ENCODE assay signal across 20 cellular contexts in the genomic region with DNA sequence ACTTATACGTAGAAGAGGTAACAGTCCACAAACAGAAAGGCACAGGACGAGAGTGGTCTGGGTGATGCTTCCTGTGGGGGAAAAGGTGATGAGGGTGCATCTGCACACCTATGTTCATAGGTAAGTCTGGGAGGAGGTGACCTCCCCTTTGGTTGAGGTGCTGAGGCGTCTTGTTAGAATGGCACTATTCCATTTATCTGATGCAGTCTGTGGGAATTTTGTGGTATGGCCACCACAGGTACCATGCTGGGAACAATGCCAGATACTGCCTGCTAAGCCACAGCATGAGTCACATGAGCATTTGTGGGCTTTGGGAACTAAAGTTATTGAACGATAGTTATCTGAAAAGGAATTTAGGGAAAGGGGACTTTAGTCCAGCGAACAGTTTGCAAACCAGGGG. TPM values are rescaled to one million over a fixed set of nuclear protein-coding genes. Genes with fewer than 3 reads are reported as not detected.
DNase-seq lines count a peak whose midpoint lies in the region; ATAC-seq, FAIRE-seq and TF ChIP-seq lines count a peak whose summit lies in the region.
"Had no signal": no experiment of that assay in that cellular context is flagged by ENCODE, and none has a peak within 500 bp of the region (broad histone marks: within the 10 kb centered on the region; RNA-seq: fewer than 3 reads in every experiment).

No MANE protein-coding gene starts in this region.

- H3K36me3 ChIP-seq in bronchial epithelial cell (ENCODE audit: control insufficient read depth, insufficient read depth, low read length) (no peaks in the 10 kb centered on the region), small intestine (ENCODE audit: control insufficient read depth in 2 of 2, insufficient read depth in 2 of 2, low read length in 2 of 2) (no peaks in the 10 kb centered on the region)

- POLR2A ChIA-PET in WTC11 (lab: Charles Lee) = no interaction called here

- no peaks in the 10 kb centered on the region for H3K4me1 Mint-ChIP-seq in WTC11

- 61 to 75% (median 67%) methylated on average over 5 of the region's 5 CpGs for WGBS in small intestine, 3 donors

- TF ChIP-seq CTCF in bronchial epithelial cell (IDR thresholded peaks at IDR 0.05; ENCODE audit: insufficient read depth, low read length, severe bottlenecking) (no peak), WTC11 (IDR thresholded peaks at IDR 0.05) (no peak)

- H3K36me3 Mint-ChIP-seq in WTC11 = no peaks in the 10 kb centered on the region
- H3K36me3 Mint-ChIP-seq: natural killer cell treated with Interleukin-12 subunit alpha and Interleukin-12 subunit beta and Interleukin-15 and Interleukin-18, amount 100 ng/mL, for 72 hours; type B pancreatic cell had no signal

- H3K4me3 ChIP-seq in bronchial epithelial cell (ENCODE audit: low read depth, low read length) (no peak overlapping the region), small intestine (ENCODE audit: low read depth in 1 of 2, low read length in 2 of 2) (no peak overlapping the region)

- DNase-seq in DMS79 treated with DMSO at 0.1 percent for 48 hours (lab: John Stamatoyannopoulos, UW) = peak; percentile 29
- no peak for DNase-seq in DMS79 (lab: John Stamatoyannopoulos, UW)
- peak; percentile 19 for DNase-seq in OCI-M1 (lab: John Stamatoyannopoulos, UW)
- peak; percentile 81 for DNase-seq in bronchial epithelial cell (ENCODE audit: low read depth)
- DNase-seq in small intestine = peak; percentile 8
- DNase-seq in HuH-7.5 (ENCODE audit: low spot score) = no peak
- DNase-seq in WTC11 (ENCODE audit: low spot score) = no peak
- no peak for DNase-seq in GDM1 (lab: John Stamatoyannopoulos, UW)
- DNase-seq: 8988T; activated CD4-positive, alpha-beta T cell treated with anti-CD3 and anti-CD28 coated beads, Interleukin-2, amount 50 U/mL, for 1 hour; aorta; CD4-positive, alpha-beta T cell; KG1; left ventricle myocardium superior; NCI-H146; stimulated activated CD4-positive, alpha-beta T cell treated with anti-CD3 and anti-CD28 coated beads, Interleukin-2, amount 100 ng/mL, for 48 hours had no signal

- no peaks in the 10 kb centered on the region for H3K9me3 Mint-ChIP-seq in WTC11
- H3K9me3 Mint-ChIP-seq: activated T-helper 1 cell treated with anti-CD3 and anti-CD28 coated beads, Interleukin-12 subunit alpha, Interleukin-12 subunit beta, Interleukin-2, Interleukin-4 antibody, amounts not matched to agents 30 ng/mL and 10 ng/mL and 1 ng/mL, durations not matched to agents 14 hours and 24 hours and 36 hours; CD4-positive, alpha-beta T cell; natural killer cell treated with Interleukin-12 subunit alpha and Interleukin-12 subunit beta and Interleukin-15 and Interleukin-18, amount 100 ng/mL, for 72 hours; type B pancreatic cell had no signal

- ATAC-seq in WTC11 = no peak
- ATAC-seq: natural killer cell treated with Interleukin-12 subunit alpha and Interleukin-12 subunit beta and Interleukin-15 and Interleukin-18, amount 100 ng/mL, for 72 hours had no signal

- H3K4me3 Mint-ChIP-seq in WTC11 = no peak overlapping the region
- H3K4me3 Mint-ChIP-seq: activated T-helper 1 cell treated with anti-CD3 and anti-CD28 coated beads, Interleukin-12 subunit alpha, Interleukin-12 subunit beta, Interleukin-2, Interleukin-4 antibody, amounts not matched to agents 30 ng/mL and 10 ng/mL and 1 ng/mL, durations not matched to agents 14 hours and 24 hours and 36 hours; CD4-positive, alpha-beta T cell; natural killer cell treated with Interleukin-12 subunit alpha and Interleukin-12 subunit beta and Interleukin-15 and Interleukin-18, amount 100 ng/mL, for 72 hours; type B pancreatic cell had no signal

- no peaks in the 10 kb centered on the region for H3K4me1 ChIP-seq in small intestine (ENCODE audit: control insufficient read depth in 2 of 2, insufficient read depth in 1 of 2, low read depth in 1 of 2, low read length in 1 of 2)

- H3K27me3 Mint-ChIP-seq in WTC11 (ENCODE audit: low read depth) = peaks cover 38% of the 10 kb centered on the region
- H3K27me3 Mint-ChIP-seq: CD4-positive, alpha-beta T cell had no signal

- no peaks in the 10 kb centered on the region for H3K27me3 ChIP-seq in bronchial epithelial cell (ENCODE audit: control insufficient read depth, insufficient read depth, low read length)
- H3K27me3 ChIP-seq in small intestine (ENCODE audit: control insufficient read depth in 2 of 2, insufficient read depth in 2 of 2, low read length in 2 of 2) = no peaks in the 10 kb centered on the region

- CTCF ChIA-PET in WTC11 (lab: Charles Lee) = interaction anchor here (1.1 kb wide), 1 partner anchor 213 kb away, joined by 3 read pairs; no protein-coding TSS in a partner anchor

- no peaks in the 10 kb centered on the region for H3K9me3 ChIP-seq in small intestine (ENCODE audit: control insufficient read depth, low read depth)

- H3K27ac Mint-ChIP-seq in WTC11 = no peak overlapping the region
- H3K27ac Mint-ChIP-seq: activated T-helper 1 cell treated with anti-CD3 and anti-CD28 coated beads, Interleukin-12 subunit alpha, Interleukin-12 subunit beta, Interleukin-2, Interleukin-4 antibody, amounts not matched to agents 30 ng/mL and 10 ng/mL and 1 ng/mL, durations not matched to agents 14 hours and 24 hours and 36 hours; CD4-positive, alpha-beta T cell; natural killer cell treated with Interleukin-12 subunit alpha and Interleukin-12 subunit beta and Interleukin-15 and Interleukin-18, amount 100 ng/mL, for 72 hours; type B pancreatic cell had no signal

- H3K27ac ChIP-seq in small intestine (ENCODE audit: low read depth in 1 of 2, low read length in 1 of 2) = no peak overlapping the region

- FAIRE-seq in bronchial epithelial cell (lab: Jason Lieb, UNC) (no peak), small intestine (lab: Jason Lieb, UNC) (no peak)

TF ChIP-seq in WTC11, 78 proteins besides CTCF, POLR2A, EP300 and RAD21:
- no peak for TF ChIP-seq ZNF219 (CRISPR knock-in tag; IDR thresholded peaks at IDR 0.05; ENCODE audit: borderline replicate concordance)
- TF ChIP-seq JAZF1 (CRISPR knock-in tag; IDR thresholded peaks at IDR 0.05) = no peak
- TF ChIP-seq PRRX2 (CRISPR knock-in tag; IDR thresholded peaks at IDR 0.05) = no peak

RNA-seq across cellular contexts. Expression of gene IL37, which starts 27.9 kb away (rescaled TPM):
- total RNA-seq in bronchial epithelial cell (not detected in 2 replicates), WTC11 (2021) (0.30 to 0.48 TPM in 2 of 3 replicates, not detected in the other)
- not detected for polyA plus RNA-seq in small intestine
- total RNA-seq: activated T-helper 1 cell treated with anti-CD3 and anti-CD28 coated beads, Interleukin-12 subunit alpha, Interleukin-12 subunit beta, Interleukin-2, Interleukin-4 antibody, amounts not matched to agents 30 ng/mL and 10 ng/mL and 1 ng/mL, durations not matched to agents 14 hours and 24 hours and 36 hours; aorta; CD4-positive, alpha-beta T cell; left ventricle myocardium superior; natural killer cell treated with Interleukin-12 subunit alpha and Interleukin-12 subunit beta and Interleukin-15 and Interleukin-18, amount 100 ng/mL, for 72 hours; T-helper 2 cell treated with Interferon-gamma antibody and Interleukin-4, amounts not matched to agents 100 ng/mL and 5 ng/mL, for 36 hours had no signal
- polyA plus RNA-seq: aorta had no signal

RNA-seq across cellular contexts. Expression of gene IL36G, which starts 38.9 kb away (rescaled TPM):
- total RNA-seq in bronchial epithelial cell (0.51 TPM in 1 of 2 replicates, not detected in the other), WTC11 (2021) (0.32 TPM in 1 of 3 replicates, not detected in the others)
- polyA plus RNA-seq in small intestine = not detected
- total RNA-seq: activated T-helper 1 cell treated with anti-CD3 and anti-CD28 coated beads, Interleukin-12 subunit alpha, Interleukin-12 subunit beta, Interleukin-2, Interleukin-4 antibody, amounts not matched to agents 30 ng/mL and 10 ng/mL and 1 ng/mL, durations not matched to agents 14 hours and 24 hours and 36 hours; aorta; CD4-positive, alpha-beta T cell; left ventricle myocardium superior; natural killer cell treated with Interleukin-12 subunit alpha and Interleukin-12 subunit beta and Interleukin-15 and Interleukin-18, amount 100 ng/mL, for 72 hours; T-helper 2 cell treated with Interferon-gamma antibody and Interleukin-4, amounts not matched to agents 100 ng/mL and 5 ng/mL, for 36 hours had no signal
- polyA plus RNA-seq: aorta had no signal

Comparison
In these comparisons a context has a peak if more than half of its experiments do, and no peak if none do; other contexts are left out.
1. DNase-seq: peak in DMS79 treated with DMSO at 0.1 percent for 48 hours (single experiment), OCI-M1 (single experiment), bronchial epithelial cell (single experiment) and small intestine (single experiment); none in DMS79 (single experiment), HuH-7.5 (single experiment), WTC11 (single experiment) and GDM1 (single experiment).